8 cellular contexts compared by ENCODE assay signal in genomic region chr5:140400730-140401361, GRCh38. TPM values are rescaled to one million over a fixed set of nuclear protein-coding genes. Genes with fewer than 3 reads are reported as not detected.
A peak's percentile ranks its signal among the peaks of the same experiment; 100 is the strongest.
DNase-seq lines count a peak whose midpoint lies in the region; ATAC-seq and TF ChIP-seq lines count a peak whose summit lies in the region.

No MANE protein-coding gene starts in this region.

- H3K27me3 ChIP-seq in Caco-2 (replicated peaks; ENCODE audit: control insufficient read depth, insufficient read depth, low read length) (no peaks in the 10 kb centered on the region), endocrine pancreas (ENCODE audit: control insufficient read depth, insufficient read depth, low read length) (no peaks in the 10 kb centered on the region), mesenchymal stem cell (ENCODE audit: control insufficient read depth in 1 of 2, insufficient read depth in 1 of 2, low read length in 2 of 2) (no peaks in the 10 kb centered on the region)

- peaks cover 25% of the 10 kb centered on the region for H3K36me3 Mint-ChIP-seq in Caco-2 (ENCODE audit: insufficient read depth, unreplicated experiment)
- H3K36me3 Mint-ChIP-seq in activated CD8-positive, alpha-beta memory T cell treated with anti-CD3 and anti-CD28 coated beads, Interleukin-2, amount 10 ng/mL, durations not matched to agents 7 days and 5 days: peaks cover 15% of the 10 kb centered on the region

- H3K9ac ChIP-seq in endocrine pancreas (ENCODE audit: control insufficient read depth, insufficient read depth, low read length) (peak overlapping the region; percentile 94), mesenchymal stem cell (ENCODE audit: low read length) (peak overlapping the region; percentile 83)

- no peak for TF ChIP-seq CTCF in Caco-2 (IDR thresholded peaks at IDR 0.05; ENCODE audit: insufficient read depth in 1 of 2, low read depth in 1 of 2, low read length in 1 of 2, severe bottlenecking in 1 of 2, unreplicated experiment in 1 of 2)

- no peak overlapping the region for H2AK5ac ChIP-seq in mesenchymal stem cell (ENCODE audit: low read length, severe bottlenecking)

- H3K9me3 Mint-ChIP-seq in Caco-2 (ENCODE audit: unreplicated experiment): no peaks in the 10 kb centered on the region
- no peaks in the 10 kb centered on the region for H3K9me3 Mint-ChIP-seq in activated CD8-positive, alpha-beta memory T cell treated with anti-CD3 and anti-CD28 coated beads, Interleukin-2, amount 10 ng/mL, durations not matched to agents 7 days and 5 days (ENCODE audit: low read depth)

- BruUV-seq in Caco-2 (replicated peaks; lab: Mats Ljungman, UMichigan): no TSS peak

- no peak overlapping the region for H3K14ac ChIP-seq in mesenchymal stem cell (ENCODE audit: low read length in 2 of 2)

- H3K27ac Mint-ChIP-seq in Caco-2 (ENCODE audit: unreplicated experiment): no peak overlapping the region
- no peak overlapping the region for H3K27ac Mint-ChIP-seq in activated CD8-positive, alpha-beta memory T cell treated with anti-CD3 and anti-CD28 coated beads, Interleukin-2, amount 10 ng/mL, durations not matched to agents 7 days and 5 days

- no peak overlapping the region for H2BK120ac ChIP-seq in mesenchymal stem cell (ENCODE audit: low read depth, low read length)

- DNase-seq in Caco-2 (peak; percentile 96 to 99), HT1080 (ENCODE audit: low read depth) (peak; percentile 94), NOMO-1 (lab: John Stamatoyannopoulos, UW; ENCODE audit: unreplicated experiment in 2 of 2) (peak; percentile 89 to 96), mesenchymal stem cell (peak; percentile 99)
- peak; percentile 93 for DNase-seq in activated CD8-positive, alpha-beta memory T cell treated with anti-CD3 and anti-CD28 coated beads, Interleukin-2, amount 10 ng/mL, durations not matched to agents 7 days and 5 days
- DNase-seq in stimulated activated CD8-positive, alpha-beta memory T cell treated with anti-CD3 and anti-CD28 coated beads, Interleukin-12 subunit alpha, Interleukin-12 subunit beta, amount 100 ng/mL, for 1 hour (ENCODE audit: low read depth): peak; percentile 64

- H3K4ac ChIP-seq in mesenchymal stem cell (ENCODE audit: low read depth in 1 of 2, low read length in 2 of 2): no peak overlapping the region

- no peaks in the 10 kb centered on the region for H3K27me3 Mint-ChIP-seq in Caco-2 (ENCODE audit: insufficient read depth, unreplicated experiment)
- H3K27me3 Mint-ChIP-seq in activated CD8-positive, alpha-beta memory T cell treated with anti-CD3 and anti-CD28 coated beads, Interleukin-2, amount 10 ng/mL, durations not matched to agents 7 days and 5 days: no peaks in the 10 kb centered on the region

- H3K4me1 ChIP-seq in Caco-2 (no peaks in the 10 kb centered on the region), endocrine pancreas (ENCODE audit: control insufficient read depth, insufficient read depth, low read length) (peaks cover 4% of the 10 kb centered on the region), mesenchymal stem cell (ENCODE audit: control insufficient read depth, insufficient read depth, low read depth, low read length) (peaks cover 5% of the 10 kb centered on the region)

- H3K4me3 ChIP-seq in Caco-2 (ENCODE audit: low read depth, low read length): peak overlapping the region; percentile 50
- peak overlapping the region; percentile 94 for H3K4me3 ChIP-seq in endocrine pancreas (ENCODE audit: control insufficient read depth, insufficient read depth, low read length)
- H3K4me3 ChIP-seq in mesenchymal stem cell (ENCODE audit: insufficient read depth in 1 of 2, low read depth in 1 of 2, low read length in 2 of 2): peak overlapping the region; percentile 74 to 92

- no peak overlapping the region for H4K91ac ChIP-seq in mesenchymal stem cell (ENCODE audit: low read length)

- no peak overlapping the region for H2BK15ac ChIP-seq in mesenchymal stem cell (ENCODE audit: low read depth, poor library complexity, severe bottlenecking)

- H3K36me3 ChIP-seq in Caco-2 (ENCODE audit: control insufficient read depth, insufficient read depth, low read length): no peaks in the 10 kb centered on the region
- H3K36me3 ChIP-seq in endocrine pancreas (ENCODE audit: control insufficient read depth, insufficient read depth, low read length): no peaks in the 10 kb centered on the region
- no peaks in the 10 kb centered on the region for H3K36me3 ChIP-seq in mesenchymal stem cell (ENCODE audit: control insufficient read depth in 1 of 2, insufficient read depth in 2 of 2, low read depth in 1 of 2, low read length in 2 of 2)

- no peak overlapping the region for H3K23ac ChIP-seq in mesenchymal stem cell (ENCODE audit: low read length in 2 of 2)

- ATAC-seq in GM21381 (IDR thresholded peaks at IDR 0.05; ENCODE audit: unreplicated experiment): peak; percentile 64
- ATAC-seq in activated CD8-positive, alpha-beta memory T cell treated with anti-CD3 and anti-CD28 coated beads, Interleukin-2, amount 10 ng/mL, durations not matched to agents 7 days and 5 days: peak; percentile 77

- H3K4me2 ChIP-seq in mesenchymal stem cell (ENCODE audit: low read length, poor library complexity, severe bottlenecking): peak overlapping the region; percentile 51

- WGBS in mesenchymal stem cell: under 1% methylated on average over 54 of the region's 54 CpGs

- POLR2A ChIA-PET in Caco-2 (lab: Charles Lee): interaction anchor here (0.6 to 2.9 kb wide), 10 partner anchors 28 to 318 kb away, joined by 3 to 16 read pairs (median 3); partner anchors contain the start of genes EIF4EBP3, HBEGF, IK and NDUFA2

- peak overlapping the region; percentile 78 for H4K8ac ChIP-seq in mesenchymal stem cell (ENCODE audit: low read length)

- H3K9me3 ChIP-seq in Caco-2: no peaks in the 10 kb centered on the region
- no peaks in the 10 kb centered on the region for H3K9me3 ChIP-seq in endocrine pancreas (ENCODE audit: control insufficient read depth, low read length)
- no peaks in the 10 kb centered on the region for H3K9me3 ChIP-seq in mesenchymal stem cell (ENCODE audit: control insufficient read depth, low read length)

- peak overlapping the region; percentile 95 for H2AFZ ChIP-seq in mesenchymal stem cell (ENCODE audit: low read depth, low read length)

- intact Hi-C loops in Caco-2 (cut with micrococcal nuclease; ENCODE audit: unreplicated experiment): loop anchor here (1.0 to 5.0 kb wide), 3 partner anchors 28 to 238 kb away; partner anchors contain the start of genes SRA1 and TMCO6

- H2BK5ac ChIP-seq in mesenchymal stem cell (ENCODE audit: low read depth, low read length, poor library complexity, severe bottlenecking): no peak overlapping the region

- no peaks in the 10 kb centered on the region for H3K79me1 ChIP-seq in mesenchymal stem cell (replicated peaks; ENCODE audit: low read length, poor library complexity, severe bottlenecking)

- H3K27ac ChIP-seq in mesenchymal stem cell (ENCODE audit: low read length, poor library complexity, severe bottlenecking): peak overlapping the region; percentile 90

- H3K4me1 Mint-ChIP-seq in Caco-2 (ENCODE audit: low read depth, unreplicated experiment): peaks cover 7% of the 10 kb centered on the region
- peaks cover 32% of the 10 kb centered on the region for H3K4me1 Mint-ChIP-seq in activated CD8-positive, alpha-beta memory T cell treated with anti-CD3 and anti-CD28 coated beads, Interleukin-2, amount 10 ng/mL, durations not matched to agents 7 days and 5 days

- peak overlapping the region in 1 of 2 experiments; percentile 0 for H2BK12ac ChIP-seq in mesenchymal stem cell (ENCODE audit: low read length in 2 of 2)

- no peak overlapping the region for H3K4me3 Mint-ChIP-seq in Caco-2 (ENCODE audit: unreplicated experiment)
- no peak overlapping the region for H3K4me3 Mint-ChIP-seq in activated CD8-positive, alpha-beta memory T cell treated with anti-CD3 and anti-CD28 coated beads, Interleukin-2, amount 10 ng/mL, durations not matched to agents 7 days and 5 days

- CTCF ChIA-PET in Caco-2 (lab: Charles Lee): interaction anchor here (0.6 to 1.7 kb wide), 4 partner anchors 28 to 318 kb away, joined by 4 to 6 read pairs (median 4); partner anchors contain the start of gene HBEGF
- CTCF ChIA-PET in activated CD8-positive, alpha-beta memory T cell treated with anti-CD3 and anti-CD28 coated beads, Interleukin-2, amount 10 ng/mL, durations not matched to agents 7 days and 5 days (lab: Charles Lee): interaction anchor here (0.7 to 3.5 kb wide), 11 partner anchors 8 to 319 kb away, joined by 3 to 13 read pairs (median 4); partner anchors contain the start of genes EIF4EBP3, IK, NDUFA2 and SRA1

- H3K18ac ChIP-seq in mesenchymal stem cell (ENCODE audit: low read depth in 1 of 2, low read length in 2 of 2): peak overlapping the region; percentile 83 to 95

RNA-seq across cellular contexts. Expression of gene ANKHD1, which starts 0.8 kb away (rescaled TPM):
- total RNA-seq in Caco-2 (2022): 130 and 134 TPM in 2 replicates
- 25.2 and 29.0 TPM in 2 replicates for total RNA-seq in HT1080 (2014; rRNA removed; shearing (Covaris generic))
- polyA plus RNA-seq in HT1080 (2015; cell fraction: cytosol; rRNA removed): 27.7 and 32.5 TPM in 2 replicates
- 123 and 137 TPM in 2 replicates for polyA plus RNA-seq in HT1080 (2015; cell fraction: nucleus; rRNA removed)
- 100 to 1,000 TPM; 111 to 124 TPM for total RNA-seq in activated CD8-positive, alpha-beta memory T cell treated with anti-CD3 and anti-CD28 coated beads, Interleukin-2, amount 10 ng/mL, durations not matched to agents 7 days and 5 days
- 32.8 TPM for polyA plus RNA-seq in mesenchymal stem cell (2013, experiment 1 of 2)
- polyA plus RNA-seq in mesenchymal stem cell (2013, experiment 2 of 2): 31.5 TPM

RNA-seq across cellular contexts. Expression of gene SLC4A9, which starts 40.9 kb away (rescaled TPM):
- total RNA-seq in Caco-2 (2022): 0.11 and 0.35 TPM in 2 replicates
- total RNA-seq in HT1080 (2014; rRNA removed; shearing (Covaris generic)): not detected in 2 replicates
- polyA plus RNA-seq in HT1080 (2015; cell fraction: cytosol; rRNA removed): not detected in 2 replicates
- 0.27 and 0.36 TPM in 2 replicates for polyA plus RNA-seq in HT1080 (2015; cell fraction: nucleus; rRNA removed)
- total RNA-seq in activated CD8-positive, alpha-beta memory T cell treated with anti-CD3 and anti-CD28 coated beads, Interleukin-2, amount 10 ng/mL, durations not matched to agents 7 days and 5 days: under 1 TPM; 0.07 to 0.35 TPM
- not detected for polyA plus RNA-seq in mesenchymal stem cell (2013, experiment 1 of 2)
- polyA plus RNA-seq in mesenchymal stem cell (2013, experiment 2 of 2): not detected

RNA-seq across cellular contexts. Expression of gene HBEGF, which starts 54.4 kb away (rescaled TPM):
- total RNA-seq in Caco-2 (2022): 5.2 and 5.8 TPM in 2 replicates
- total RNA-seq in HT1080 (2014; rRNA removed; shearing (Covaris generic)): 55.7 and 61.2 TPM in 2 replicates
- 108 and 109 TPM in 2 replicates for polyA plus RNA-seq in HT1080 (2015; cell fraction: cytosol; rRNA removed)
- polyA plus RNA-seq in HT1080 (2015; cell fraction: nucleus; rRNA removed): 89.7 and 96.6 TPM in 2 replicates
- total RNA-seq in activated CD8-positive, alpha-beta memory T cell treated with anti-CD3 and anti-CD28 coated beads, Interleukin-2, amount 10 ng/mL, durations not matched to agents 7 days and 5 days: 10 to 100 TPM; 10.7 to 13.5 TPM
- polyA plus RNA-seq in mesenchymal stem cell (2013, experiment 1 of 2): 5.8 TPM
- 5.7 TPM for polyA plus RNA-seq in mesenchymal stem cell (2013, experiment 2 of 2)

Comparison
In these comparisons a context has a peak if more than half of its experiments do, and no peak if none do; other contexts are left out.
1. Peak in every context shown above with its lines: DNase-seq, ATAC-seq, H3K4me3 ChIP-seq and H3K27ac ChIP-seq.